20 cellular contexts compared by ENCODE assay signal in the genomic region with DNA sequence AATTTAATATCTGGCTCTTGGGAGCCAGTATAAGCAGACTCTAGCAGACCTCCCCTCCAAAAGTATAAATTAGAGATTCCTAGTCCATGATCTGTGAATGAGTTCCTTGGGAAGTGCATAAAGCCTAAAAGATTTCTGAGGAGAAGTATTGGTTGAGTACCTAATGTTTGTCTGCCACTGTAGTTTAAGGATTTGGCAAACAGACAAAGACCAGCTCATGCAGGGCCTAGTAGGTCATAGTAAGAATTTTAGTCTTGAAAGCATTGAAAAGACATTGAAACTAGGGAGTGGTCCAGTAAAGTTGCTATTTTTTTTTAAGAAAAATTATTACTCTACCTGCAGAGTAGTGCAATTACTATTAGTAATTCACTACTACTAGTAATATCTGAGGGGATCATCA.
DNase-seq lines count a peak whose midpoint lies in the region; ATAC-seq and TF ChIP-seq lines count a peak whose summit lies in the region.
"Had no signal": no experiment of that assay in that cellular context is flagged by ENCODE, and none has a peak within 500 bp of the region (broad histone marks: within the 10 kb centered on the region; RNA-seq: fewer than 3 reads in every experiment).

No MANE protein-coding gene starts in this region.

- peaks cover 20% of the 10 kb centered on the region for H4K20me1 ChIP-seq in PC-3 (ENCODE audit: low read length)
- H4K20me1 ChIP-seq in fibroblast of lung (ENCODE audit: control insufficient read depth, extremely low read depth, insufficient read depth, low read length), result peaks cover 2% of the 10 kb centered on the region

- CTCF ChIA-PET in PC-3 (lab: Charles Lee), result interaction anchor here (1.1 kb wide), 1 partner anchor 248 kb away, joined by 5 read pairs; no protein-coding TSS in a partner anchor

- TF ChIP-seq CTCF in PC-3 (conservative IDR thresholded peaks at IDR 0.05; ENCODE audit: low read depth, low read length) (no peak), fibroblast of lung (conservative IDR thresholded peaks at IDR 0.05 in 1 of 2, IDR thresholded peaks at IDR 0.05 in 1 of 2; ENCODE audit: low read depth in 1 of 2, low read length in 2 of 2) (no peak), lower leg skin (IDR thresholded peaks at IDR 0.05) (no peak)

- H3K9ac ChIP-seq in PC-3 (ENCODE audit: low read length) (no peak overlapping the region), fibroblast of lung (ENCODE audit: insufficient read depth, low read length) (no peak overlapping the region)
- H3K9ac ChIP-seq: BLaER1 treated with 17β-estradiol and CSF1 and Interleukin-3, amounts not matched to agents 10 nM and 100 nM; SK-N-SH had no signal

- H3K79me2 ChIP-seq in PC-3 (ENCODE audit: low read length), result peaks cover 63% of the 10 kb centered on the region
- peaks cover 55% of the 10 kb centered on the region for H3K79me2 ChIP-seq in fibroblast of lung (ENCODE audit: control insufficient read depth, insufficient read depth, low read length)

- H3K4me2 ChIP-seq in PC-3 (ENCODE audit: low read length) (no peak overlapping the region), fibroblast of lung (ENCODE audit: extremely low read depth, insufficient read depth, low read length) (no peak overlapping the region)
- H3K4me2 ChIP-seq: A549, SK-N-SH had no signal

- DNase-seq in EL (peak; percentile 15), PC-3 (peak; percentile 14), fibroblast of lung (ENCODE audit: low read depth in 2 of 2) (peak; percentile 38 to 51), skeletal muscle cell (ENCODE audit: low read depth) (peak; percentile 43), NCI-H748 (lab: John Stamatoyannopoulos, UW; ENCODE audit: unreplicated experiment) (no peak), NCI-H2107 treated with DMSO at 0.1 percent for 48 hours (lab: John Stamatoyannopoulos, UW; ENCODE audit: unreplicated experiment) (no peak), lower leg skin (ENCODE audit: low spot score in 2 of 2) (no peak)
- DNase-seq: CD8-positive, alpha-beta memory T cell; DMS79; H9; MM.1S; NCI-H1092 treated with DMSO at 0.1 percent for 48 hours; NCI-H146; NCI-H2081; NCI-H748 treated with DMSO at 0.1 percent for 48 hours; NK-92 treated with Interleukin-12 subunit alpha and Interleukin-12 subunit beta, amount 100 ng/mL, for 24 hours; SHP77 treated with DMSO at 0.1 percent for 48 hours; SK-N-SH had no signal

- intact Hi-C loops in PC-3 (cut with micrococcal nuclease), result no loop called here
- intact Hi-C loops in lower leg skin (cut with DNase I; ENCODE audit: low total_unique reads), result no loop called here

- peak; percentile 55 for ATAC-seq in PC-3
- ATAC-seq: A549 had no signal

- no peaks in the 10 kb centered on the region for H3F3A ChIP-seq in PC-3 (ENCODE audit: low read length, unreplicated experiment)

- H3K4me3 ChIP-seq in PC-3 (ENCODE audit: low read length) (no peak overlapping the region), fibroblast of lung (replicated peaks in 1 of 4; ENCODE audit: control extremely low read depth in 1 of 4, insufficient read depth in 1 of 4, low read depth in 3 of 4, low read length in 4 of 4) (no peak overlapping the region), skeletal muscle cell (ENCODE audit: low read depth, low read length) (no peak overlapping the region), lower leg skin (ENCODE audit: low read depth, poor library complexity, severe bottlenecking) (no peak overlapping the region)
- H3K4me3 ChIP-seq: A549; BLaER1 treated with 17β-estradiol and CSF1 and Interleukin-3, amounts not matched to agents 10 nM and 100 nM had no signal

- no peak overlapping the region for H3K27ac ChIP-seq in PC-3 (ENCODE audit: low read length)
- no peak overlapping the region for H3K27ac ChIP-seq in fibroblast of lung (ENCODE audit: insufficient read depth, low read length)
- H3K27ac ChIP-seq: A549; BLaER1 treated with 17β-estradiol and CSF1 and Interleukin-3, amounts not matched to agents 10 nM and 100 nM had no signal

- H3K27me3 ChIP-seq in PC-3 (ENCODE audit: low read length) (no peaks in the 10 kb centered on the region), fibroblast of lung (ENCODE audit: control insufficient read depth, insufficient read depth, low read length) (no peaks in the 10 kb centered on the region)
- H3K27me3 ChIP-seq: BLaER1 treated with 17β-estradiol and CSF1 and Interleukin-3, amounts not matched to agents 10 nM and 100 nM had no signal

- peaks cover 27% of the 10 kb centered on the region; the same call in 1 of the 2 replicates for H3K36me3 ChIP-seq in PC-3 (ENCODE audit: low read depth, low read length)
- no peaks in the 10 kb centered on the region for H3K36me3 ChIP-seq in fibroblast of lung (ENCODE audit: control insufficient read depth, insufficient read depth, low read length)

- no peaks in the 10 kb centered on the region for H3K9me2 ChIP-seq in PC-3 (replicated peaks; ENCODE audit: low read length)
- H3K9me2 ChIP-seq: SK-N-SH had no signal

- H3K4me1 ChIP-seq in PC-3 (ENCODE audit: insufficient read depth, low read length) (no peaks in the 10 kb centered on the region), fibroblast of lung (ENCODE audit: control insufficient read depth, extremely low read depth, insufficient read depth, low read length) (no peaks in the 10 kb centered on the region)
- H3K4me1 ChIP-seq: A549 had no signal

- POLR2A ChIA-PET in PC-3 (lab: Charles Lee; ENCODE audit: unreplicated experiment), result no interaction called here

- TF ChIP-seq POLR2A in lower leg skin (IDR thresholded peaks at IDR 0.05), result no peak

- no TSS peak for BruUV-seq in PC-3 (replicated peaks; lab: Mats Ljungman, UMichigan)

- no peaks in the 10 kb centered on the region for H3K9me3 ChIP-seq in PC-3 (ENCODE audit: low read length)
- no peaks in the 10 kb centered on the region for H3K9me3 ChIP-seq in fibroblast of lung (ENCODE audit: control insufficient read depth, insufficient read depth, low read depth, low read length)
- H3K9me3 ChIP-seq: A549; BLaER1 treated with 17β-estradiol and CSF1 and Interleukin-3, amounts not matched to agents 10 nM and 100 nM; SK-N-SH had no signal

- no peak overlapping the region for H2AFZ ChIP-seq in PC-3 (ENCODE audit: low read length)
- H2AFZ ChIP-seq in fibroblast of lung (ENCODE audit: low read length), result no peak overlapping the region

Comparison
In these comparisons a context has a peak if more than half of its experiments do, and no peak if none do; other contexts are left out.
1. DNase-seq: peak in EL (single experiment), PC-3 (single experiment), fibroblast of lung (2 of 2) and skeletal muscle cell (single experiment); none in NCI-H748 (single experiment), NCI-H2107 treated with DMSO at 0.1 percent for 48 hours (single experiment) and lower leg skin (0 of 2).